Comparison of ENCODE assay signal across 9 cellular contexts in genomic region chr2:217798743-217799552, GRCh38.
DNase-seq lines count a peak whose midpoint lies in the region; ATAC-seq and TF ChIP-seq lines count a peak whose summit lies in the region.
"Had no signal": no experiment of that assay in that cellular context is flagged by ENCODE, and none has a peak within 500 bp of the region (broad histone marks: within the 10 kb centered on the region; RNA-seq: fewer than 3 reads in every experiment).

No MANE protein-coding gene starts in this region.

- ATAC-seq in GM19467 (IDR thresholded peaks at IDR 0.05; ENCODE audit: unreplicated experiment), result peak; percentile 60

- WGBS in stomach, 5 donors, result 67 to 71% (median 69%) methylated on average over 12 to 14 of the region's 14 CpGs

- peaks cover 9 to 36% (median 27%) of the 10 kb centered on the region in 4 donors for H3K36me3 ChIP-seq in stomach

- H3K27ac ChIP-seq in HL-60 (replicated peaks) (0 out of 2 replicates have a peak overlapping the region, but pooled peaks have one; percentile 22), stomach (peak overlapping the region in 4 of 5 donors; percentile 41 to 81 (median 60))

- TF ChIP-seq CTCF in HL-60 (IDR thresholded peaks at IDR 0.05; ENCODE audit: insufficient read depth, low read length) (no peak), stomach (IDR thresholded peaks at IDR 0.05) (no peak)

- intact Hi-C loops in head of caudate nucleus (cut with DNase I) (no loop called here), stomach (cut with DNase I; ENCODE audit: low total_unique reads) (no loop called here)

- H3K4me3 ChIP-seq in HL-60 (replicated peaks; ENCODE audit: insufficient read depth, low read length) (no peak overlapping the region), stomach (no peak overlapping the region)

- H3K27me3 ChIP-seq in HL-60 (ENCODE audit: insufficient read depth, poor library complexity, severe bottlenecking) (no peaks in the 10 kb centered on the region), stomach (no peaks in the 10 kb centered on the region)

- no peak for TF ChIP-seq POLR2A in stomach (IDR thresholded peaks at IDR 0.05)

- DNase-seq in HL-60 (ENCODE audit: low read depth in 1 of 2, low spot score in 1 of 2) (peak; percentile 74 to 80), head of caudate nucleus (peak in 22 of 42 donors; percentile 13 to 63 (median 49)), stomach (peak; percentile 26), NCI-H146 (lab: John Stamatoyannopoulos, UW) (no peak), SW480 (ENCODE audit: low spot score) (no peak), ACHN (no peak), HuH-7 (ENCODE audit: low spot score) (no peak)
- DNase-seq: IMR-90 had no signal

- no peak for TF ChIP-seq EP300 in stomach (IDR thresholded peaks at IDR 0.05)

- H3K4me1 ChIP-seq in stomach, result peaks cover 0 to 50% (median 26%) of the 10 kb centered on the region in 4 donors

- H3K9me3 ChIP-seq in stomach, result no peaks in the 10 kb centered on the region

- in situ Hi-C loops in ACHN (cut with HindIII; ENCODE audit: low pct_ligation_motif_present, low pct_unique_long_range_greater_than_20kb, low sequenced_read_pairs), result no loop called here

Comparison
In these comparisons a context has a peak if more than half of its experiments do, and no peak if none do; other contexts are left out.
1. DNase-seq: peak in HL-60 (2 of 2), head of caudate nucleus (22 of 42) and stomach (single experiment); none in NCI-H146 (single experiment), SW480 (single experiment), ACHN (single experiment) and HuH-7 (single experiment).